In genomic region chr12:112815589-112816321, GRCh38 we compare ENCODE assay signal across 17 cellular contexts. TPM values are rescaled to one million over a fixed set of nuclear protein-coding genes. Genes with fewer than 3 reads are reported as not detected.
DNase-seq lines count a peak whose midpoint lies in the region; ATAC-seq, FAIRE-seq and TF ChIP-seq lines count a peak whose summit lies in the region.
"Had no signal": no experiment of that assay in that cellular context is flagged by ENCODE, and none has a peak within 500 bp of the region (broad histone marks: within the 10 kb centered on the region; RNA-seq: fewer than 3 reads in every experiment).

No MANE protein-coding gene starts in this region.

- no peak overlapping the region for H3K27ac Mint-ChIP-seq in activated T-helper 1 cell treated with anti-CD3 and anti-CD28 coated beads, Interleukin-12 subunit alpha, Interleukin-12 subunit beta, Interleukin-2, Interleukin-4 antibody, amounts not matched to agents 30 ng/mL and 10 ng/mL and 1 ng/mL, durations not matched to agents 14 hours and 24 hours and 36 hours
- H3K27ac Mint-ChIP-seq in T-helper 17 cell: no peak overlapping the region
- H3K27ac Mint-ChIP-seq: CD14-positive monocyte; CD4-positive, alpha-beta memory T cell had no signal

- no peak for ATAC-seq in T-helper 17 cell
- ATAC-seq: A549, GM12878 had no signal

- no peak for TF ChIP-seq CTCF in bronchial epithelial cell (IDR thresholded peaks at IDR 0.05; ENCODE audit: insufficient read depth, low read length, severe bottlenecking)

- peak; percentile 29 for DNase-seq in NCI-H82 (lab: John Stamatoyannopoulos, UW)
- DNase-seq in NCI-H82 treated with DMSO at 0.1 percent for 48 hours (lab: John Stamatoyannopoulos, UW; ENCODE audit: unreplicated experiment): no peak
- DNase-seq in OCI-M1 (lab: John Stamatoyannopoulos, UW): peak; percentile 71
- DNase-seq in bronchial epithelial cell (ENCODE audit: low read depth): no peak
- DNase-seq in islet precursor cell: peak; percentile 31
- DNase-seq in activated T-helper 1 cell treated with anti-CD3 and anti-CD28 coated beads, Interleukin-12 subunit alpha, Interleukin-12 subunit beta, Interleukin-2, Interleukin-4 antibody, amounts not matched to agents 30 ng/mL and 10 ng/mL and 1 ng/mL, durations not matched to agents 14 hours and 24 hours and 36 hours (ENCODE audit: low spot score): no peak
- no peak for DNase-seq in T-helper 17 cell
- DNase-seq in NCI-H1092 (lab: John Stamatoyannopoulos, UW): no peak
- DNase-seq: AML-193; CD4-positive, alpha-beta memory T cell; DMS79 treated with DMSO at 0.1 percent for 48 hours; GOT3; H9 had no signal

- H3K27me3 ChIP-seq in bronchial epithelial cell (ENCODE audit: control insufficient read depth, insufficient read depth, low read length): no peaks in the 10 kb centered on the region
- H3K27me3 ChIP-seq: BLaER1 had no signal

- no peaks in the 10 kb centered on the region for H3K36me3 Mint-ChIP-seq in activated T-helper 1 cell treated with anti-CD3 and anti-CD28 coated beads, Interleukin-12 subunit alpha, Interleukin-12 subunit beta, Interleukin-2, Interleukin-4 antibody, amounts not matched to agents 30 ng/mL and 10 ng/mL and 1 ng/mL, durations not matched to agents 14 hours and 24 hours and 36 hours (ENCODE audit: low read depth)
- H3K36me3 Mint-ChIP-seq in T-helper 17 cell (ENCODE audit: low read depth): no peaks in the 10 kb centered on the region
- H3K36me3 Mint-ChIP-seq: CD14-positive monocyte; CD4-positive, alpha-beta memory T cell had no signal

- no peaks in the 10 kb centered on the region for H3K36me3 ChIP-seq in bronchial epithelial cell (ENCODE audit: control insufficient read depth, insufficient read depth, low read length)
- H3K36me3 ChIP-seq: BLaER1 had no signal

- no peaks in the 10 kb centered on the region for H3K4me1 Mint-ChIP-seq in activated T-helper 1 cell treated with anti-CD3 and anti-CD28 coated beads, Interleukin-12 subunit alpha, Interleukin-12 subunit beta, Interleukin-2, Interleukin-4 antibody, amounts not matched to agents 30 ng/mL and 10 ng/mL and 1 ng/mL, durations not matched to agents 14 hours and 24 hours and 36 hours (ENCODE audit: low read depth)
- peaks cover 6% of the 10 kb centered on the region for H3K4me1 Mint-ChIP-seq in T-helper 17 cell
- H3K4me1 Mint-ChIP-seq: CD14-positive monocyte had no signal

- H3K4me3 ChIP-seq in bronchial epithelial cell (ENCODE audit: low read depth, low read length): no peak overlapping the region
- H3K4me3 ChIP-seq: A549, BLaER1, GM12878 had no signal

- intact Hi-C loops in activated T-helper 1 cell treated with anti-CD3 and anti-CD28 coated beads, Interleukin-12 subunit alpha, Interleukin-12 subunit beta, Interleukin-2, Interleukin-4 antibody, amounts not matched to agents 30 ng/mL and 10 ng/mL and 1 ng/mL, durations not matched to agents 14 hours and 24 hours and 36 hours (cut with micrococcal nuclease): no loop called here

- no peaks in the 10 kb centered on the region for H3K27me3 Mint-ChIP-seq in activated T-helper 1 cell treated with anti-CD3 and anti-CD28 coated beads, Interleukin-12 subunit alpha, Interleukin-12 subunit beta, Interleukin-2, Interleukin-4 antibody, amounts not matched to agents 30 ng/mL and 10 ng/mL and 1 ng/mL, durations not matched to agents 14 hours and 24 hours and 36 hours (ENCODE audit: insufficient read depth)
- peaks cover 36% of the 10 kb centered on the region for H3K27me3 Mint-ChIP-seq in T-helper 17 cell

- no peak overlapping the region for H3K4me3 Mint-ChIP-seq in activated T-helper 1 cell treated with anti-CD3 and anti-CD28 coated beads, Interleukin-12 subunit alpha, Interleukin-12 subunit beta, Interleukin-2, Interleukin-4 antibody, amounts not matched to agents 30 ng/mL and 10 ng/mL and 1 ng/mL, durations not matched to agents 14 hours and 24 hours and 36 hours
- H3K4me3 Mint-ChIP-seq in T-helper 17 cell: no peak overlapping the region
- H3K4me3 Mint-ChIP-seq: CD14-positive monocyte; CD4-positive, alpha-beta memory T cell; H9 had no signal

- FAIRE-seq in bronchial epithelial cell (lab: Jason Lieb, UNC): peak; percentile 7
- FAIRE-seq: A549, GM12878 had no signal

- H3K9me3 ChIP-seq in T-helper 17 cell (ENCODE audit: control insufficient read depth, low read length, poor library complexity, severe bottlenecking): no peaks in the 10 kb centered on the region
- H3K9me3 ChIP-seq: A549, BLaER1 had no signal

- no peaks in the 10 kb centered on the region for H3K9me3 Mint-ChIP-seq in activated T-helper 1 cell treated with anti-CD3 and anti-CD28 coated beads, Interleukin-12 subunit alpha, Interleukin-12 subunit beta, Interleukin-2, Interleukin-4 antibody, amounts not matched to agents 30 ng/mL and 10 ng/mL and 1 ng/mL, durations not matched to agents 14 hours and 24 hours and 36 hours
- H3K9me3 Mint-ChIP-seq: CD14-positive monocyte; CD4-positive, alpha-beta memory T cell; H9 had no signal

RNA-seq across cellular contexts. Expression of gene RPH3A, which starts 24.2 kb away (rescaled TPM):
- total RNA-seq in bronchial epithelial cell (not detected in 2 replicates), T-helper 17 cell (under 1 TPM; 0.27 to 0.86 TPM)
- total RNA-seq in activated T-helper 1 cell treated with anti-CD3 and anti-CD28 coated beads, Interleukin-12 subunit alpha, Interleukin-12 subunit beta, Interleukin-2, Interleukin-4 antibody, amounts not matched to agents 30 ng/mL and 10 ng/mL and 1 ng/mL, durations not matched to agents 14 hours and 24 hours and 36 hours: not detected in 2 replicates
- total RNA-seq: CD4-positive, alpha-beta memory T cell; GM12878; H9 had no signal

Comparison
In these comparisons a context has a peak if more than half of its experiments do, and no peak if none do; other contexts are left out.
1. DNase-seq: peak in NCI-H82 (single experiment), OCI-M1 (single experiment) and islet precursor cell (single experiment); none in NCI-H82 treated with DMSO at 0.1 percent for 48 hours (single experiment), bronchial epithelial cell (single experiment), activated T-helper 1 cell treated with anti-CD3 and anti-CD28 coated beads, Interleukin-12 subunit alpha, Interleukin-12 subunit beta, Interleukin-2, Interleukin-4 antibody, amounts not matched to agents 30 ng/mL and 10 ng/mL and 1 ng/mL, durations not matched to agents 14 hours and 24 hours and 36 hours (single experiment), T-helper 17 cell (0 of 3) and NCI-H1092 (single experiment).